24 cellular contexts compared by ENCODE assay signal in genomic region chr9:133285252-133285775, GRCh38. TPM values are rescaled to one million over a fixed set of nuclear protein-coding genes. Genes with fewer than 3 reads are reported as not detected.
"Had no signal": no experiment of that assay in that cellular context is flagged by ENCODE, and none has a peak within 500 bp of the region (broad histone marks: within the 10 kb centered on the region; RNA-seq: fewer than 3 reads in every experiment).

No MANE protein-coding gene starts in this region.

- H3K4me1 ChIP-seq: SJSA1 had no signal

- ATAC-seq: HepG2 had no signal

- FAIRE-seq: HepG2, RCC 7860 had no signal

- H3K27ac ChIP-seq: KMS-11, SJSA1, SK-N-MC had no signal

- H3K4me3 ChIP-seq: SJSA1, SK-N-MC had no signal

- DNase-seq: IMR-90, Kasumi-1, MV-4-11, NCI-H1048, NCI-H1105, NCI-H1417, NCI-H1436 treated with DMSO at 0.1 percent for 48 hours, NCI-H1694, NCI-H187 treated with DMSO at 0.1 percent for 48 hours, NCI-H2029 treated with DMSO at 0.1 percent for 48 hours, NCI-H2171 treated with DMSO at 0.1 percent for 48 hours, NCI-H2227 treated with DMSO at 0.1 percent for 48 hours, NCI-H69, NCI-H774, Right ventricle myocardium superior, RPMI8226, SIG-M5 had no signal

- H3K9ac ChIP-seq: KMS-11 had no signal

- H3K4me2 ChIP-seq: KMS-11 had no signal

- H3K36me3 ChIP-seq: SJSA1 had no signal

RNA-seq across cellular contexts. Expression of gene ABO, which starts 10.3 kb away (rescaled TPM):
- total RNA-seq: HepG2, IMR-90, MCF 10A, NCI-H460, SJSA1 had no signal
- polyA plus RNA-seq: HepG2, IMR-90 had no signal
